In genomic region chr4:107312366-107312765, GRCh38 we compare ENCODE assay signal across 1 cellular context.
TF ChIP-seq lines count a peak whose summit lies in the region.

No MANE protein-coding gene starts in this region.

TF ChIP-seq in IMR-90, 13 proteins besides CTCF, POLR2A, EP300 and RAD21 (continued from another document):
- no peak for TF ChIP-seq MXI1 (IDR thresholded peaks at IDR 0.05; ENCODE audit: borderline replicate concordance, low read depth, low read length)
- no peak for TF ChIP-seq RFX5 (IDR thresholded peaks at IDR 0.05; ENCODE audit: low read depth, low read length)
- no peak for TF ChIP-seq MAZ (IDR thresholded peaks at IDR 0.05; ENCODE audit: borderline replicate concordance, low read depth, low read length)
- no peak for TF ChIP-seq BHLHE40 (IDR thresholded peaks at IDR 0.05; ENCODE audit: low read depth, low read length)
- no peak for TF ChIP-seq RCOR1 (IDR thresholded peaks at IDR 0.05; ENCODE audit: insufficient replicate concordance, low read length)
